14 cellular contexts compared by ENCODE assay signal in genomic region chr6:134389129-134389528, GRCh38.
"Had no signal": no experiment of that assay in that cellular context is flagged by ENCODE, and none has a peak within 500 bp of the region (broad histone marks: within the 10 kb centered on the region; RNA-seq: fewer than 3 reads in every experiment).

No MANE protein-coding gene starts in this region.

- H3K9me3 ChIP-seq: lower lobe of right lung, right atrium auricular region, tibial artery had no signal

- H3K4me3 ChIP-seq: lower lobe of right lung, right atrium auricular region, skin epidermis, tibial artery had no signal

- H3K27me3 ChIP-seq: right atrium auricular region, tibial artery had no signal

- H3K4me1 ChIP-seq: lower lobe of right lung, right atrium auricular region, tibial artery had no signal

- DNase-seq: activated CD4-positive, alpha-beta T cell treated with anti-CD3 and anti-CD28 coated beads, Interleukin-2, amount 10 ng/mL, durations not matched to agents 7 days and 5 days; activated CD4-positive, CD25-positive, alpha-beta regulatory T cell; activated CD8-positive, alpha-beta memory T cell treated with anti-CD3 and anti-CD28 coated beads for 24 hours; activated naive CD4-positive, alpha-beta T cell treated with anti-CD3 and anti-CD28 coated beads, Interleukin-2, amount 50 U/mL, for 16 hours; cortex of kidney; effector memory CD4-positive, alpha-beta T cell; hippocampal formation; lower lobe of right lung; naive B cell; T1000; tibial artery had no signal

- H3K36me3 ChIP-seq: lower lobe of right lung, right atrium auricular region, tibial artery had no signal

- H3K27ac ChIP-seq: epithelial cell of prostate, lower lobe of right lung, right atrium auricular region, tibial artery had no signal
